In genomic region chr10:69316313-69317059, GRCh38 we compare ENCODE assay signal across 8 cellular contexts. TPM values are rescaled to one million over a fixed set of nuclear protein-coding genes. Genes with fewer than 3 reads are reported as not detected.
A peak's percentile ranks its signal among the peaks of the same experiment; 100 is the strongest.
DNase-seq lines count a peak whose midpoint lies in the region; TF ChIP-seq lines count a peak whose summit lies in the region.

No MANE protein-coding gene starts in this region.

- H3K9ac ChIP-seq in parathyroid adenoma: no peak overlapping the region

- no peak for TF ChIP-seq CTCF in parathyroid adenoma (IDR thresholded peaks at IDR 0.05)

- peaks cover 26% of the 10 kb centered on the region for H3K79me2 ChIP-seq in parathyroid adenoma

- peak; percentile 52 for DNase-seq in EH (ENCODE audit: low read depth)
- DNase-seq in NCI-H226: peak; percentile 68
- DNase-seq in dermis blood vessel endothelial cell: peak; percentile 84
- no peak for DNase-seq in NCI-H446 (lab: John Stamatoyannopoulos, UW)
- DNase-seq in NCI-H2196 (lab: John Stamatoyannopoulos, UW; ENCODE audit: unreplicated experiment): no peak
- no peak for DNase-seq in activated naive CD4-positive, alpha-beta T cell treated with Interleukin-2 at 50 U/mL for 16 hours
- DNase-seq in effector CD4-positive, alpha-beta T cell: no peak

- no peaks in the 10 kb centered on the region for H3K9me3 ChIP-seq in parathyroid adenoma (ENCODE audit: control insufficient read depth, low read length)

- no peaks in the 10 kb centered on the region for H3K36me3 ChIP-seq in parathyroid adenoma (ENCODE audit: control insufficient read depth, insufficient read depth, low read length)

- H3K4me1 ChIP-seq in parathyroid adenoma: peaks cover 5% of the 10 kb centered on the region

- no peaks in the 10 kb centered on the region for H3K27me3 ChIP-seq in parathyroid adenoma (ENCODE audit: control insufficient read depth, insufficient read depth, low read length)

- peak overlapping the region; percentile 13 for H3K27ac ChIP-seq in parathyroid adenoma

- peak overlapping the region; percentile 97 for H2AFZ ChIP-seq in parathyroid adenoma

- H3K4me2 ChIP-seq in parathyroid adenoma (ENCODE audit: low read length): no peak overlapping the region

- H3K4me3 ChIP-seq in parathyroid adenoma (ENCODE audit: low read depth, low read length): no peak overlapping the region

RNA-seq across cellular contexts. Expression of gene HK1, which starts 38.2 kb away (rescaled TPM):
- total RNA-seq in dermis blood vessel endothelial cell: 110 and 142 TPM in 2 replicates

Comparison
In these comparisons a context has a peak if more than half of its experiments do, and no peak if none do; other contexts are left out.
1. DNase-seq: peak in EH (single experiment), NCI-H226 (single experiment) and dermis blood vessel endothelial cell (single experiment); none in NCI-H446 (0 of 2), NCI-H2196 (single experiment), activated naive CD4-positive, alpha-beta T cell treated with Interleukin-2 at 50 U/mL for 16 hours (single experiment) and effector CD4-positive, alpha-beta T cell (single experiment).